ENCODE assay signal across 1 cellular context in the genomic region with DNA sequence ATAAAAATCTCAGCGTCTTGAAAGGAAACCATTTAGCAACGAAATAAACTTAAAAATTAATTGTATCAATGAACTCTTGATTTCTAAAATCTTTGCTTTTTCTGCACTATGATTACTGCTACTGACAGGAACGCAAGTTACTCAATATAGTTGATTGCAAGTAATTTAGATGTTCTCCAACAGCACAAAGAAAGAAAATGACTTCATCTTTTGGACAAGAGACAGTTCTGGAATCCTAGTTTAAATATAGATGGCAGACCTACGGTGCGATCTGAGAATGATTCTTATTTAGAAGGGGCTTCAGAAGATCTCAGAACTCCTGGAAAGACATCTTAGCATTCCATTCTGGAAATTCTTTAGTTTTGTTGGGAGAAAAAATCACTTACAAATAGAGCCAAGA.
TF ChIP-seq lines count a peak whose summit lies in the region.

No MANE protein-coding gene starts in this region.

TF ChIP-seq in HCT116, 20 proteins besides CTCF, POLR2A, EP300 and RAD21:
- no peak for TF ChIP-seq EZH2phosphoT487 (IDR thresholded peaks at IDR 0.05; ENCODE audit: borderline replicate concordance)
- no peak for TF ChIP-seq ATF3 (IDR thresholded peaks at IDR 0.05)
- no peak for TF ChIP-seq CEBPB (IDR thresholded peaks at IDR 0.05; ENCODE audit: low read depth)
- TF ChIP-seq, protein P1, sequence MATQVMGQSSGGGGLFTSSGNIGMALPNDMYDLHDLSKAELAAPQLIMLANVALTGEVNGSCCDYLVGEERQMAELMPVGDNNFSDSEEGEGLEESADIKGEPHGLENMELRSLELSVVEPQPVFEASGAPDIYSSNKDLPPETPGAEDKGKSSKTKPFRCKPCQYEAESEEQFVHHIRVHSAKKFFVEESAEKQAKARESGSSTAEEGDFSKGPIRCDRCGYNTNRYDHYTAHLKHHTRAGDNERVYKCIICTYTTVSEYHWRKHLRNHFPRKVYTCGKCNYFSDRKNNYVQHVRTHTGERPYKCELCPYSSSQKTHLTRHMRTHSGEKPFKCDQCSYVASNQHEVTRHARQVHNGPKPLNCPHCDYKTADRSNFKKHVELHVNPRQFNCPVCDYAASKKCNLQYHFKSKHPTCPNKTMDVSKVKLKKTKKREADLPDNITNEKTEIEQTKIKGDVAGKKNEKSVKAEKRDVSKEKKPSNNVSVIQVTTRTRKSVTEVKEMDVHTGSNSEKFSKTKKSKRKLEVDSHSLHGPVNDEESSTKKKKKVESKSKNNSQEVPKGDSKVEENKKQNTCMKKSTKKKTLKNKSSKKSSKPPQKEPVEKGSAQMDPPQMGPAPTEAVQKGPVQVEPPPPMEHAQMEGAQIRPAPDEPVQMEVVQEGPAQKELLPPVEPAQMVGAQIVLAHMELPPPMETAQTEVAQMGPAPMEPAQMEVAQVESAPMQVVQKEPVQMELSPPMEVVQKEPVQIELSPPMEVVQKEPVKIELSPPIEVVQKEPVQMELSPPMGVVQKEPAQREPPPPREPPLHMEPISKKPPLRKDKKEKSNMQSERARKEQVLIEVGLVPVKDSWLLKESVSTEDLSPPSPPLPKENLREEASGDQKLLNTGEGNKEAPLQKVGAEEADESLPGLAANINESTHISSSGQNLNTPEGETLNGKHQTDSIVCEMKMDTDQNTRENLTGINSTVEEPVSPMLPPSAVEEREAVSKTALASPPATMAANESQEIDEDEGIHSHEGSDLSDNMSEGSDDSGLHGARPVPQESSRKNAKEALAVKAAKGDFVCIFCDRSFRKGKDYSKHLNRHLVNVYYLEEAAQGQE (IDR thresholded peaks at IDR 0.05; ENCODE audit: low read depth), result no peak
- no peak for TF ChIP-seq POLR2AphosphoS5 (IDR thresholded peaks at IDR 0.05; ENCODE audit: low read depth, low read length)
- no peak for TF ChIP-seq SRF (IDR thresholded peaks at IDR 0.05; ENCODE audit: low read depth)
- TF ChIP-seq ELF1 (IDR thresholded peaks at IDR 0.05; ENCODE audit: borderline replicate concordance, low read depth), result no peak
